In the genomic region with DNA sequence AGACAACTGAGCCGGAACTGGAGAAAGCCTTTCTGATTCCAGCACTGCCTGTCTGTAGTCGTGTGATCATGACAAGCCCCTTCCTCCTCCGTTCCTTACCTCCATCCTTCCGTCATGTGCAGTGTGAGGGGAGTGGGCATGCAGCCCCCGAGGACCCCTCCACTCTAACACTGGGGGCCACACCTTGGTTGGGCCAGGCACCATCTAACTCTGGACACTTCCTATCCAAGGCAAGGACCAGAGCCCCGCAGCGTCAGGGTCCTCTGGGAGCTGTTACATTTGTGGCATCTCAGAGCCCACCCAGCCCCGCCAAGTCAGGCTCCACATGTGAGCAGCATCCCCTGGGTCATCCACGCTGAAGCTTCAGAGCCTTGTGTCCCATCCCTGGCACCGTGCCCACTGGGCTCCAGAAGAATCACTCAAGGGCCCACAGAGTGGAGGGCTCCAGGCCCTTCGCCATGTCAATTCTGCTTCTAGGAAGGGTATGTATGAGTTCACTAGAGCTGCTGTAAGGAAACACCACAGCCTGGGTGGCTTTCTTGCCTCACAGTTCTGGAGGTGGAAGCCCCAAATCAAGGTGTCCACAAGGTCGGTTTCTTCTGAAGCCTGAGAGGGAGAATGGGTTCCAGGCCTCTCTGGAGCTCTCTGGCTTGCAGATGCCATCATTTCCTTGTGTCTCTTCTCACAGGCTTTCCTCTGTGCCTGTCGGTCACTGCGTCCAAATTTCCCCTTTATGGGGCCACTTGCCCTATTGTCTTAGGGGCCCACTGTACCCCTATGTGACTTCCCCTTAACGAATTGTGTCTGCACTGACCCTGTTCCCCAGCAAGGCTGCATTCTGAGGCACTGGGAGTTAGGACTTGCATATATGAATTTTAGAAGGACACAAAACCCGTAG, we compare ENCODE assay signal across 17 cellular contexts.
DNase-seq lines count a peak whose midpoint lies in the region; ATAC-seq and TF ChIP-seq lines count a peak whose summit lies in the region.
"Had no signal": no experiment of that assay in that cellular context is flagged by ENCODE, and none has a peak within 500 bp of the region (broad histone marks: within the 10 kb centered on the region; RNA-seq: fewer than 3 reads in every experiment).

No MANE protein-coding gene starts in this region.

- CTCF ChIA-PET in activated CD8-positive, alpha-beta T cell treated with anti-CD3 and anti-CD28 coated beads, Interleukin-2, amount 10 ng/mL, durations not matched to agents 7 days and 5 days (lab: Charles Lee): no interaction called here

- H3K27me3 ChIP-seq in stomach: peaks cover 0 to 38% (median 0%) of the 10 kb centered on the region in 3 donors

- POLR2A ChIA-PET in activated CD8-positive, alpha-beta T cell treated with anti-CD3 and anti-CD28 coated beads, Interleukin-2, amount 10 ng/mL, durations not matched to agents 7 days and 5 days (lab: Charles Lee): no interaction called here

- no peak for TF ChIP-seq EP300 in stomach (IDR thresholded peaks at IDR 0.05)

- no peak overlapping the region for H3K4me3 Mint-ChIP-seq in activated CD8-positive, alpha-beta T cell treated with anti-CD3 and anti-CD28 coated beads, Interleukin-2, amount 10 ng/mL, durations not matched to agents 7 days and 5 days
- H3K4me3 Mint-ChIP-seq: CD4-positive, alpha-beta memory T cell; IgD-negative memory B cell had no signal

- no peak for ATAC-seq in activated CD8-positive, alpha-beta T cell treated with anti-CD3 and anti-CD28 coated beads, Interleukin-2, amount 10 ng/mL, durations not matched to agents 7 days and 5 days
- no peak for ATAC-seq in GM21737 (IDR thresholded peaks at IDR 0.05; ENCODE audit: unreplicated experiment)

- H3K9me3 Mint-ChIP-seq in activated CD8-positive, alpha-beta T cell treated with anti-CD3 and anti-CD28 coated beads, Interleukin-2, amount 10 ng/mL, durations not matched to agents 7 days and 5 days (ENCODE audit: insufficient read depth): no peaks in the 10 kb centered on the region

- no peaks in the 10 kb centered on the region for H3K36me3 Mint-ChIP-seq in activated CD8-positive, alpha-beta T cell treated with anti-CD3 and anti-CD28 coated beads, Interleukin-2, amount 10 ng/mL, durations not matched to agents 7 days and 5 days (ENCODE audit: low read depth)
- H3K36me3 Mint-ChIP-seq: CD4-positive, alpha-beta memory T cell; IgD-negative memory B cell had no signal

- DNase-seq in D341Med (ENCODE audit: low spot score): peak; percentile 6
- peak; percentile 81 for DNase-seq in mesenteric fat pad (ENCODE audit: low spot score)
- DNase-seq in stomach: peak; percentile 24
- no peak for DNase-seq in T1000 (lab: John Stamatoyannopoulos, UW)
- no peak for DNase-seq in activated CD8-positive, alpha-beta T cell treated with anti-CD3 and anti-CD28 coated beads, Interleukin-2, amount 10 ng/mL, durations not matched to agents 7 days and 5 days
- DNase-seq: Calu3; CD4-positive, alpha-beta memory T cell; DMS53; GDM1; NCI-H1105 treated with DMSO at 0.1 percent for 48 hours; NCI-H2029 treated with DMSO at 0.1 percent for 48 hours; NCI-H345; NCI-H526; OCI-M1 had no signal

- H3K9me3 ChIP-seq in stomach: peaks cover 2 to 13% (median 8%) of the 10 kb centered on the region in 4 donors

- TF ChIP-seq CTCF in VCaP (conservative IDR thresholded peaks at IDR 0.05) (no peak), stomach (IDR thresholded peaks at IDR 0.05) (no peak)

- WGBS in stomach, 5 donors: 80 to 88% (median 83%) methylated on average over 11 to 16 of the region's 16 CpGs

- peak overlapping the region; percentile 68 for H3K27ac ChIP-seq in VCaP
- H3K27ac ChIP-seq in stomach: no peak overlapping the region

- TF ChIP-seq POLR2A in stomach (IDR thresholded peaks at IDR 0.05): no peak

- H3K36me3 ChIP-seq in stomach: no peaks in the 10 kb centered on the region

- no peak overlapping the region for H3K27ac Mint-ChIP-seq in activated CD8-positive, alpha-beta T cell treated with anti-CD3 and anti-CD28 coated beads, Interleukin-2, amount 10 ng/mL, durations not matched to agents 7 days and 5 days

- intact Hi-C loops in stomach (cut with DNase I; ENCODE audit: low total_unique reads): no loop called here

- peaks cover 8% of the 10 kb centered on the region for H3K4me1 Mint-ChIP-seq in activated CD8-positive, alpha-beta T cell treated with anti-CD3 and anti-CD28 coated beads, Interleukin-2, amount 10 ng/mL, durations not matched to agents 7 days and 5 days (ENCODE audit: low read depth)
- H3K4me1 Mint-ChIP-seq: IgD-negative memory B cell had no signal

- H3K27me3 Mint-ChIP-seq in activated CD8-positive, alpha-beta T cell treated with anti-CD3 and anti-CD28 coated beads, Interleukin-2, amount 10 ng/mL, durations not matched to agents 7 days and 5 days (ENCODE audit: low read depth): no peaks in the 10 kb centered on the region

- H3K4me1 ChIP-seq in stomach: no peaks in the 10 kb centered on the region

- no peak overlapping the region for H3K4me3 ChIP-seq in stomach

Comparison
In these comparisons a context has a peak if more than half of its experiments do, and no peak if none do; other contexts are left out.
1. DNase-seq: peak in D341Med (single experiment), mesenteric fat pad (single experiment) and stomach (single experiment); none in T1000 (single experiment) and activated CD8-positive, alpha-beta T cell treated with anti-CD3 and anti-CD28 coated beads, Interleukin-2, amount 10 ng/mL, durations not matched to agents 7 days and 5 days (single experiment).